In genomic region chr12:117836999-117837736, GRCh38 we compare ENCODE assay signal across 1 cellular context.
A peak's percentile ranks its signal among the peaks of the same experiment; 100 is the strongest.
TF ChIP-seq lines count a peak whose summit lies in the region.

No MANE protein-coding gene starts in this region.

TF ChIP-seq in HEK293, 187 proteins besides CTCF, POLR2A, EP300 and RAD21 (continued from another document):
- TF ChIP-seq REST (tag by site-specific recombination; IDR thresholded peaks at IDR 0.05), result no peak
- no peak for TF ChIP-seq ZBTB44 (tag by site-specific recombination; IDR thresholded peaks at IDR 0.05)
- TF ChIP-seq ZNF473 (tag by site-specific recombination; IDR thresholded peaks at IDR 0.05), result no peak
- TF ChIP-seq ZNF585B (tag by site-specific recombination; IDR thresholded peaks at IDR 0.05), result no peak
- TF ChIP-seq WT1 (tag by site-specific recombination; IDR thresholded peaks at IDR 0.05), result no peak
- TF ChIP-seq ZSCAN30 (tag by site-specific recombination; IDR thresholded peaks at IDR 0.05), result 0 out of 2 replicates have a peak, but pooled peaks have one; percentile 35
- TF ChIP-seq ZNF654 (tag by site-specific recombination; IDR thresholded peaks at IDR 0.05; ENCODE audit: low read depth), result peak; percentile 91
- TF ChIP-seq OVOL3 (tag by site-specific recombination; IDR thresholded peaks at IDR 0.05), result no peak
- no peak for TF ChIP-seq ZSCAN4 (tag by site-specific recombination; IDR thresholded peaks at IDR 0.05)
- peak; percentile 62; the same call in 1 of the 2 replicates for TF ChIP-seq ZNF133 (tag by site-specific recombination; IDR thresholded peaks at IDR 0.05)
